8 cellular contexts compared by ENCODE assay signal in genomic region chr21:39386194-39386593, GRCh38. TPM values are rescaled to one million over a fixed set of nuclear protein-coding genes. Genes with fewer than 3 reads are reported as not detected.
A peak's percentile ranks its signal among the peaks of the same experiment; 100 is the strongest.
DNase-seq lines count a peak whose midpoint lies in the region; ATAC-seq, FAIRE-seq and TF ChIP-seq lines count a peak whose summit lies in the region.

No MANE protein-coding gene starts in this region.

- no peak for TF ChIP-seq RAD21 in HepG2 (CRISPR knock-in tag; IDR thresholded peaks at IDR 0.05)

- H3K9me3 ChIP-seq in HepG2 (ENCODE audit: low read length) (no peaks in the 10 kb centered on the region), transverse colon (no peaks in the 10 kb centered on the region), hepatocyte (ENCODE audit: low read depth) (no peaks in the 10 kb centered on the region)

- H3K4me1 ChIP-seq in HepG2 (ENCODE audit: insufficient read depth, low read length) (peaks cover 46% of the 10 kb centered on the region), transverse colon (peaks cover 0 to 34% (median 23%) of the 10 kb centered on the region in 4 donors), hepatocyte (ENCODE audit: insufficient read depth) (peaks cover 2% of the 10 kb centered on the region)

- no peaks in the 10 kb centered on the region for H3K9me2 ChIP-seq in hepatocyte (replicated peaks; ENCODE audit: insufficient read depth)

- H3K4me2 ChIP-seq in HepG2 (ENCODE audit: low read depth, low read length) (peak overlapping the region; percentile 98), hepatocyte (no peak overlapping the region)

- H3K36me3 ChIP-seq in HepG2 (replicated peaks in 1 of 2; ENCODE audit: control insufficient read depth in 1 of 2, insufficient read depth in 2 of 2, low read length in 2 of 2) (peaks cover 3 to 7% of the 10 kb centered on the region in 2 experiments; a peak in 4 of 5 replicates), transverse colon (peaks cover 0 to 2% (median 0%) of the 10 kb centered on the region in 4 donors), hepatocyte (replicated peaks; ENCODE audit: insufficient read depth, low read depth) (no peaks in the 10 kb centered on the region)

- FAIRE-seq in HepG2 (lab: Jason Lieb, UNC), result no peak

- peak overlapping the region in 2 of 3 experiments; percentile 26 to 70; a peak in 5 of 6 replicates for H3K4me3 ChIP-seq in HepG2 (replicated peaks in 1 of 3; ENCODE audit: insufficient read depth in 1 of 3, low read depth in 2 of 3, low read length in 3 of 3)
- peak overlapping the region in 2 of 4 donors; percentile 23 to 31 for H3K4me3 ChIP-seq in transverse colon
- H3K4me3 ChIP-seq in hepatocyte, result no peak overlapping the region

- TF ChIP-seq POLR2A in HepG2 (IDR thresholded peaks at IDR 0.05; ENCODE audit: insufficient read depth in 1 of 2, low read depth in 2 of 2, low read length in 2 of 2) (peak in 1 of 2 experiments; percentile 38; a peak in 1 of 4 replicates), transverse colon (IDR thresholded peaks at IDR 0.05) (no peak)

- intact Hi-C loops in HepG2 (cut with micrococcal nuclease; ENCODE audit: unreplicated experiment) (loop anchor here (5.0 kb wide), 1 partner anchor 56 kb away; no protein-coding TSS in a partner anchor), transverse colon (cut with DNase I; ENCODE audit: low total_unique reads) (loop anchor here (5.0 kb wide), 1 partner anchor 39 kb away; the partner anchor contains the start of gene HMGN1)

- TF ChIP-seq EP300 in HepG2 (IDR thresholded peaks at IDR 0.05; ENCODE audit: low read depth in 2 of 2, low read length in 2 of 2) (no peak), HepG2 (CRISPR knock-in tag; IDR thresholded peaks at IDR 0.05; ENCODE audit: borderline replicate concordance) (no peak), transverse colon (IDR thresholded peaks at IDR 0.05; ENCODE audit: low read depth) (no peak)

- H2AFZ ChIP-seq in HepG2 (ENCODE audit: low read length), result no peak overlapping the region
- no peak overlapping the region for H2AFZ ChIP-seq in hepatocyte

- CTCF ChIA-PET in HepG2 (lab: Yijun Ruan, JAX; ENCODE audit: low intra/inter-chr PET ratio, low total read pairs), result no interaction called here

- H3K79me2 ChIP-seq in HepG2 (ENCODE audit: insufficient read depth, low read length) (peaks cover 50% of the 10 kb centered on the region), hepatocyte (peaks cover 45% of the 10 kb centered on the region)

- in situ Hi-C loops in HepG2 (cut with HindIII; ENCODE audit: extremely low pct_ligation_motif_present, low pct_unique_long_range_greater_than_20kb), result loop anchor here (5.0 kb wide), 1 partner anchor 39 kb away; the partner anchor contains the start of gene HMGN1
- in situ Hi-C loops in transverse colon (cut with MboI; ENCODE audit: low pct_ligation_motif_present in 1 of 4, low pct_unique_long_range_greater_than_20kb in 1 of 4, low sequenced_read_pairs in 3 of 4), result loop anchor here in 2 of 4 donors (10.0 to 25.0 kb wide), 2 partner anchors 71 to 199 kb away; partner anchors contain the start of genes BRWD1 (in 1 of the 2) and PSMG1 (in 1 of the 2)

- BruUV-seq in HepG2 (replicated peaks; lab: Mats Ljungman, UMichigan), result TSS peak; percentile 64

- peak overlapping the region; percentile 88 for H3K9ac ChIP-seq in HepG2 (ENCODE audit: insufficient read depth, low read depth, low read length)

- H3K27ac ChIP-seq in HepG2 (ENCODE audit: extremely low read length, insufficient read depth, low read length) (peak overlapping the region; percentile 99), transverse colon (peak overlapping the region; percentile 77 to 84 (median 81)), hepatocyte (no peak overlapping the region)

- POLR2A ChIA-PET in HepG2 (lab: Yijun Ruan, JAX), result interaction anchor here (0.9 to 3.7 kb wide), 10 partner anchors 9 to 1940 kb away, joined by 3 to 47 read pairs (median 5); partner anchors contain the start of genes BRWD1, HMGN1, LCA5L and PSMG1

- peaks cover 13% of the 10 kb centered on the region; the same call in 1 of the 2 replicates for H4K20me1 ChIP-seq in HepG2 (ENCODE audit: insufficient read depth, low read length)
- peaks cover 3% of the 10 kb centered on the region for H4K20me1 ChIP-seq in hepatocyte (ENCODE audit: insufficient read depth, poor library complexity, severe bottlenecking)

- H3K27me3 ChIP-seq in HepG2 (ENCODE audit: control insufficient read depth in 1 of 2, insufficient read depth in 2 of 2, low read length in 2 of 2), result no peaks in the 10 kb centered on the region; a peak in 1 of 5 replicates
- no peaks in the 10 kb centered on the region for H3K27me3 ChIP-seq in transverse colon
- H3K27me3 ChIP-seq in hepatocyte, result no peaks in the 10 kb centered on the region

- DNase-seq in stimulated activated CD4-positive, alpha-beta T cell treated with anti-CD3 and anti-CD28 coated beads, Interleukin-4, amount 100 ng/mL, for 1 hour, result peak; percentile 13
- DNase-seq in stimulated activated CD4-positive, alpha-beta T cell treated with anti-CD3 and anti-CD28 coated beads, Interleukin-4, amount 100 ng/mL, for 4 hours, result no peak
- DNase-seq in astrocyte of the hippocampus (ENCODE audit: low read depth, low spot score), result peak; percentile 30
- DNase-seq in HepG2 (ENCODE audit: low spot score), result peak; percentile 75
- no peak for DNase-seq in transverse colon
- DNase-seq in hepatocyte (ENCODE audit: low spot score), result no peak

- TF ChIP-seq CTCF in HepG2 (CRISPR knock-in tag; IDR thresholded peaks at IDR 0.05) (no peak), transverse colon (IDR thresholded peaks at IDR 0.05) (peak in 1 of 5 experiments; percentile 15), hepatocyte (IDR thresholded peaks at IDR 0.05; ENCODE audit: poor library complexity) (no peak)

- 44% methylated on average over 4 of the region's 13 CpGs for WGBS in HepG2 (ENCODE audit: low lambda C conversion rate)
- 70 to 79% methylated on average over 2 to 13 of the region's 13 CpGs for WGBS in transverse colon (ENCODE audit: low coverage in 1 of 2), 2 donors
- WGBS in hepatocyte (ENCODE audit: low lambda C conversion rate, missing lambda C conversion rate), result 93% methylated on average over 13 of the region's 13 CpGs

- ATAC-seq in HepG2, result peak; percentile 23
- ATAC-seq in GM18498 (IDR thresholded peaks at IDR 0.05; ENCODE audit: unreplicated experiment), result no peak
- ATAC-seq in GM21526 (IDR thresholded peaks at IDR 0.05; ENCODE audit: low FRiP score, unreplicated experiment), result no peak

TF ChIP-seq in HepG2, 621 proteins besides CTCF, POLR2A, EP300 and RAD21 (continues in another document):
- peak; percentile 63 for TF ChIP-seq AGO2 (optimal IDR thresholded peaks at IDR 0.05; ENCODE audit: low read depth, low read length)

RNA-seq across cellular contexts. Expression of gene HMGN1, which starts 37.3 kb away (rescaled TPM):
- total RNA-seq in HepG2 (2016; rRNA removed; fragmentation: Illumina TruSeq; extraction: Trizol) (286 and 355 TPM in 2 replicates), transverse colon (100 to 1,000 TPM in 2 of 4 donors, 10 to 100 TPM in 2; 51.1 to 277 (median 99.7) TPM), hepatocyte (256 and 282 TPM in 2 replicates)
- total RNA-seq in HepG2 (2016; cell fraction: cytosol; rRNA removed; fragmentation: Illumina TruSeq; extraction: Trizol; ENCODE audit: low read depth), result 200 and 237 TPM in 2 replicates
- 276 and 350 TPM in 2 replicates for total RNA-seq in HepG2 (2016; cell fraction: insoluble cytoplasmic fraction; rRNA removed; fragmentation: Illumina TruSeq; extraction: Trizol)
- 380 and 392 TPM in 2 replicates for total RNA-seq in HepG2 (2016; cell fraction: membrane; rRNA removed; fragmentation: Illumina TruSeq; extraction: Trizol)
- 162 and 177 TPM in 2 replicates for total RNA-seq in HepG2 (2016; cell fraction: nucleus; rRNA removed; fragmentation: Illumina TruSeq; extraction: Trizol)
- polyA plus RNA-seq in HepG2 (2011; rRNA removed) (69.2 and 104 TPM in 2 replicates), hepatocyte (371 and 385 TPM in 2 replicates)
- polyA plus RNA-seq in HepG2 (2011; cell fraction: cytosol; rRNA removed), result 42.7 and 59.4 TPM in 2 replicates
- 60.7 and 86.6 TPM in 2 replicates for polyA plus RNA-seq in HepG2 (2011; cell fraction: nucleus; rRNA removed)
- 128 and 194 TPM in 2 replicates for polyA plus RNA-seq in HepG2 (2012)
- 295 and 368 TPM in 2 replicates for polyA plus RNA-seq in HepG2 (2016; cell fraction: cytosol; fragmentation: Illumina TruSeq; extraction: Trizol; ENCODE audit: low read depth)
- 469 and 491 TPM in 2 replicates for polyA plus RNA-seq in HepG2 (2016; cell fraction: insoluble cytoplasmic fraction; fragmentation: Illumina TruSeq; extraction: Trizol; ENCODE audit: low read depth)
- 426 and 487 TPM in 2 replicates for polyA plus RNA-seq in HepG2 (2016; cell fraction: membrane; fragmentation: Illumina TruSeq; extraction: Trizol; ENCODE audit: low read depth)
- polyA plus RNA-seq in HepG2 (2016; cell fraction: nucleus; fragmentation: Illumina TruSeq; extraction: Trizol; ENCODE audit: insufficient read depth, low read depth), result 344 and 363 TPM in 2 replicates
- 17.4 and 49.8 TPM in 2 replicates for polyA minus RNA-seq in HepG2 (2011; rRNA and poly(A)+ RNA removed; ENCODE audit: low replicate concordance)
- polyA minus RNA-seq in HepG2 (2011; cell fraction: cytosol; rRNA and poly(A)+ RNA removed), result 42.5 and 49.1 TPM in 2 replicates
- 49.1 and 49.8 TPM in 2 replicates for polyA minus RNA-seq in HepG2 (2011; cell fraction: nucleus; rRNA and poly(A)+ RNA removed)

RNA-seq across cellular contexts. Expression of gene LCA5L, which starts 59.4 kb away (rescaled TPM):
- total RNA-seq in HepG2 (2016; rRNA removed; fragmentation: Illumina TruSeq; extraction: Trizol), result 0.55 and 0.66 TPM in 2 replicates
- 0.44 and 0.61 TPM in 2 replicates for total RNA-seq in HepG2 (2016; cell fraction: cytosol; rRNA removed; fragmentation: Illumina TruSeq; extraction: Trizol; ENCODE audit: low read depth)
- 0.30 and 0.65 TPM in 2 replicates for total RNA-seq in HepG2 (2016; cell fraction: insoluble cytoplasmic fraction; rRNA removed; fragmentation: Illumina TruSeq; extraction: Trizol)
- total RNA-seq in HepG2 (2016; cell fraction: membrane; rRNA removed; fragmentation: Illumina TruSeq; extraction: Trizol), result 0.69 and 1.0 TPM in 2 replicates
- total RNA-seq in HepG2 (2016; cell fraction: nucleus; rRNA removed; fragmentation: Illumina TruSeq; extraction: Trizol), result not detected in 2 replicates
- polyA plus RNA-seq in HepG2 (2011; rRNA removed), result 0.13 and 0.21 TPM in 2 replicates
- 0.05 TPM in 2 replicates for polyA plus RNA-seq in HepG2 (2011; cell fraction: cytosol; rRNA removed)
- 0.23 TPM in 1 of 2 replicates, not detected in the other for polyA plus RNA-seq in HepG2 (2011; cell fraction: nucleus; rRNA removed)
- polyA plus RNA-seq in HepG2 (2012), result 0.25 and 0.38 TPM in 2 replicates
- 0.23 and 0.55 TPM in 2 replicates for polyA plus RNA-seq in HepG2 (2016; cell fraction: cytosol; fragmentation: Illumina TruSeq; extraction: Trizol; ENCODE audit: low read depth)
- 0.38 and 0.40 TPM in 2 replicates for polyA plus RNA-seq in HepG2 (2016; cell fraction: insoluble cytoplasmic fraction; fragmentation: Illumina TruSeq; extraction: Trizol; ENCODE audit: low read depth)
- polyA plus RNA-seq in HepG2 (2016; cell fraction: membrane; fragmentation: Illumina TruSeq; extraction: Trizol; ENCODE audit: low read depth), result 0.42 and 0.64 TPM in 2 replicates
- polyA plus RNA-seq in HepG2 (2016; cell fraction: nucleus; fragmentation: Illumina TruSeq; extraction: Trizol; ENCODE audit: insufficient read depth, low read depth), result 0.71 and 0.82 TPM in 2 replicates
- polyA minus RNA-seq in HepG2 (2011; rRNA and poly(A)+ RNA removed; ENCODE audit: low replicate concordance), result 0.48 and 0.58 TPM in 2 replicates
- polyA minus RNA-seq in HepG2 (2011; cell fraction: cytosol; rRNA and poly(A)+ RNA removed), result not detected in 2 replicates
- polyA minus RNA-seq in HepG2 (2011; cell fraction: nucleus; rRNA and poly(A)+ RNA removed), result not detected in 2 replicates
- total RNA-seq in transverse colon, result under 1 TPM in 2 of 4 donors, not detected in 2; 0.55 to 0.79 TPM
- total RNA-seq in hepatocyte, result 0.37 and 0.72 TPM in 2 replicates
- 1.8 and 2.4 TPM in 2 replicates for polyA plus RNA-seq in hepatocyte

Comparison
In these comparisons a context has a peak if more than half of its experiments do, and no peak if none do; other contexts are left out.
1. DNase-seq: peak in stimulated activated CD4-positive, alpha-beta T cell treated with anti-CD3 and anti-CD28 coated beads, Interleukin-4, amount 100 ng/mL, for 1 hour (single experiment), astrocyte of the hippocampus (single experiment) and HepG2 (single experiment); none in stimulated activated CD4-positive, alpha-beta T cell treated with anti-CD3 and anti-CD28 coated beads, Interleukin-4, amount 100 ng/mL, for 4 hours (0 of 2), transverse colon (single experiment) and hepatocyte (single experiment).